Comparison of ENCODE assay signal across 1 cellular context in genomic region chr14:69547701-69548348, GRCh38.
TF ChIP-seq lines count a peak whose summit lies in the region.

No MANE protein-coding gene starts in this region.

TF ChIP-seq in HCT116, 20 proteins besides CTCF, POLR2A, EP300 and RAD21 (continued from another document):
- TF ChIP-seq ZNF274 (IDR thresholded peaks at IDR 0.05; ENCODE audit: low read depth, low read length) (no peak), ZFX (IDR thresholded peaks at IDR 0.05) (no peak), EGR1 (IDR thresholded peaks at IDR 0.05; ENCODE audit: low read depth) (no peak), MAX (IDR thresholded peaks at IDR 0.05) (no peak), ATF3 (IDR thresholded peaks at IDR 0.05) (no peak), TCF7L2 (IDR thresholded peaks at IDR 0.05; ENCODE audit: borderline replicate concordance, extremely low read depth, insufficient read depth, insufficient read length) (no peak), JUND (IDR thresholded peaks at IDR 0.05) (no peak), EZH2 (IDR thresholded peaks at IDR 0.05) (no peak), YY1 (IDR thresholded peaks at IDR 0.05; ENCODE audit: extremely low read depth, insufficient replicate concordance, low read depth, low read length) (no peak), SIN3A (IDR thresholded peaks at IDR 0.05; ENCODE audit: low read depth) (no peak)
